In genomic region chr15:97623091-97623661, GRCh38 we compare ENCODE assay signal across 12 cellular contexts.
DNase-seq lines count a peak whose midpoint lies in the region; ATAC-seq and TF ChIP-seq lines count a peak whose summit lies in the region.
"Had no signal": no experiment of that assay in that cellular context is flagged by ENCODE, and none has a peak within 500 bp of the region (broad histone marks: within the 10 kb centered on the region; RNA-seq: fewer than 3 reads in every experiment).

No MANE protein-coding gene starts in this region.

- ATAC-seq in WTC11 (peak; percentile 86), GM18520 (IDR thresholded peaks at IDR 0.05; ENCODE audit: unreplicated experiment) (no peak), GM21723 (IDR thresholded peaks at IDR 0.05; ENCODE audit: unreplicated experiment) (no peak), GM21390 (IDR thresholded peaks at IDR 0.05; ENCODE audit: unreplicated experiment) (no peak)
- ATAC-seq: A549, HepG2 had no signal

- no peak for TF ChIP-seq CTCF in WTC11 (IDR thresholded peaks at IDR 0.05)
- no peak for TF ChIP-seq CTCF in neural crest cell (conservative IDR thresholded peaks at IDR 0.05)

- POLR2A ChIA-PET in WTC11 (lab: Charles Lee): no interaction called here

- H3K9me3 Mint-ChIP-seq in WTC11 (0 out of 2 replicates have a peak, but pooled peaks cover 4% of the 10 kb centered on the region), neural crest cell (no peaks in the 10 kb centered on the region)

- DNase-seq in WTC11 (ENCODE audit: low spot score): no peak
- peak; percentile 21 for DNase-seq in iPS-NIHi7 (ENCODE audit: extremely low spot score)
- DNase-seq in neural crest cell (ENCODE audit: low read depth, low spot score): no peak
- peak; percentile 55 for DNase-seq in superior temporal gyrus (ENCODE audit: extremely low spot score)
- DNase-seq: BE2C; CD4-positive, alpha-beta memory T cell; DMS79 had no signal

- H3K4me1 Mint-ChIP-seq in WTC11 (peaks cover 8% of the 10 kb centered on the region), neural crest cell (no peaks in the 10 kb centered on the region)
- H3K4me1 Mint-ChIP-seq: CD4-positive, alpha-beta memory T cell had no signal

- no peaks in the 10 kb centered on the region for H3K36me3 Mint-ChIP-seq in WTC11
- H3K36me3 Mint-ChIP-seq in neural crest cell (ENCODE audit: low read depth): no peaks in the 10 kb centered on the region
- H3K36me3 Mint-ChIP-seq: CD4-positive, alpha-beta memory T cell had no signal

- H3K27ac Mint-ChIP-seq in WTC11 (peak overlapping the region; percentile 34; the same call in 1 of the 2 replicates), neural crest cell (ENCODE audit: unreplicated experiment) (peak overlapping the region; percentile 72)
- H3K27ac Mint-ChIP-seq: CD4-positive, alpha-beta memory T cell had no signal

- CTCF ChIA-PET in WTC11 (lab: Charles Lee): no interaction called here

- no peak overlapping the region for H3K4me3 Mint-ChIP-seq in WTC11
- H3K4me3 Mint-ChIP-seq in neural crest cell: no peak overlapping the region
- H3K4me3 Mint-ChIP-seq: CD4-positive, alpha-beta memory T cell had no signal

- H3K27me3 Mint-ChIP-seq in WTC11 (ENCODE audit: low read depth) (no peaks in the 10 kb centered on the region), neural crest cell (ENCODE audit: low read depth) (no peaks in the 10 kb centered on the region)
- H3K27me3 Mint-ChIP-seq: CD4-positive, alpha-beta memory T cell had no signal

TF ChIP-seq in WTC11, 78 proteins besides CTCF, POLR2A, EP300 and RAD21:
- no peak for TF ChIP-seq MXD4 (CRISPR knock-in tag; IDR thresholded peaks at IDR 0.05; ENCODE audit: borderline replicate concordance)
- no peak for TF ChIP-seq AR (CRISPR knock-in tag; IDR thresholded peaks at IDR 0.05)
- TF ChIP-seq AFF4 (CRISPR knock-in tag; IDR thresholded peaks at IDR 0.05; ENCODE audit: borderline replicate concordance): no peak
- TF ChIP-seq NFYB (CRISPR knock-in tag; conservative IDR thresholded peaks at IDR 0.05; ENCODE audit: low read depth): no peak
- TF ChIP-seq ZNF138 (CRISPR knock-in tag; conservative IDR thresholded peaks at IDR 0.05): no peak
- no peak for TF ChIP-seq KAT7 (CRISPR knock-in tag; IDR thresholded peaks at IDR 0.05; ENCODE audit: borderline replicate concordance)
- TF ChIP-seq CREM (CRISPR knock-in tag; IDR thresholded peaks at IDR 0.05): no peak
- TF ChIP-seq CBFB (CRISPR knock-in tag; IDR thresholded peaks at IDR 0.05; ENCODE audit: low read depth): no peak
- TF ChIP-seq PRRX2 (CRISPR knock-in tag; IDR thresholded peaks at IDR 0.05): no peak

Comparison
In these comparisons a context has a peak if more than half of its experiments do, and no peak if none do; other contexts are left out.
1. DNase-seq: peak in iPS-NIHi7 (single experiment) and superior temporal gyrus (single experiment); none in WTC11 (single experiment) and neural crest cell (single experiment).